8 cellular contexts compared by ENCODE assay signal in the genomic region with DNA sequence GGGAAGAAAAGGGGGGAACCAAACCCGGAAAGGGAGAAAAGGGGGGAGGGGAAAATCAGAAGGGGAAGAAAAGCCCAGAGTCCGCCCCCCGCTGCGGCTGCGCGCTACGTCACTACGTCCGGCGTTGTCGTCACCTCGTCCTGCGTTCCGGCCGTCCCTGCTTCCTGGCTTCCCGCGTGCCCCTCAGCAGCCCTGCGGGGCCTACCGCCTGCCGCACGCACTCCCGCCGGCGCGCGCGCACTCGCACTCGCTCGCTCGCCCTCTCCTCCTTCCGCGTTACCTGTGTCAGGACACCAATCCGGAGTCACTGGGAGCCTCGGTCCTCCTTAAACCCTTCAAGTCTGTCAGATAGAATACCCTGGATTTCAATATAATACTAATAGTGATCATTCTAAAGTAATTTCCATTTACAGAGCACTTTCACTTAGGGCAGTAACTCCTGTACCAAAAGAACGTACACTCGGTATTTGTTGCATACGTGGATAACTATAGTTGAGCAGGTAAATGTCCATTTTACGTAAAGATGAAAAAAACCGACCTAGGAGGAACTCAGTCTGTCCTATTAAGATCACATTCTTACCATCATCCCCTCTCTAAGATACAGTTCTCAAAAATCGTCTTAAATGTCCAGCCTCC. TPM values are rescaled to one million over a fixed set of nuclear protein-coding genes. Genes with fewer than 3 reads are reported as not detected.
A peak's percentile ranks its signal among the peaks of the same experiment; 100 is the strongest.
DNase-seq lines count a peak whose midpoint lies in the region; ATAC-seq and TF ChIP-seq lines count a peak whose summit lies in the region.

A gene (minus strand): TSS at position 113 of the 636 bp plus-strand sequence. CDS start 120,615 bp downstream, outside the sequence.

- H3K27me3 Mint-ChIP-seq in natural killer cell treated with Interleukin-12 subunit alpha and Interleukin-12 subunit beta and Interleukin-15 and Interleukin-18, amount 100 ng/mL, for 72 hours = no peaks in the 10 kb centered on the region

- no peaks in the 10 kb centered on the region for H3K9me3 Mint-ChIP-seq in natural killer cell treated with Interleukin-12 subunit alpha and Interleukin-12 subunit beta and Interleukin-15 and Interleukin-18, amount 100 ng/mL, for 72 hours

- peak; percentile 95 to 96 for ATAC-seq in natural killer cell treated with Interleukin-12 subunit alpha and Interleukin-12 subunit beta and Interleukin-15 and Interleukin-18, amount 100 ng/mL, for 72 hours

- H3K4me1 Mint-ChIP-seq in natural killer cell treated with Interleukin-12 subunit alpha and Interleukin-12 subunit beta and Interleukin-15 and Interleukin-18, amount 100 ng/mL, for 72 hours (ENCODE audit: low read depth in 2 of 2) = peaks cover 37 to 41% of the 10 kb centered on the region in 2 donors

- no peak for TF ChIP-seq CTCF in fibroblast of pulmonary artery (IDR thresholded peaks at IDR 0.05; ENCODE audit: low read length, missing control alignments)

- H3K36me3 ChIP-seq in ES-I3 (ENCODE audit: insufficient read depth, low read length) = no peaks in the 10 kb centered on the region
- H3K36me3 ChIP-seq in HAP-1 (replicated peaks) = no peaks in the 10 kb centered on the region
- H3K36me3 ChIP-seq in MG63 = peaks cover 2% of the 10 kb centered on the region; the same call in 1 of the 2 replicates

- H3K9ac ChIP-seq in ES-I3 (ENCODE audit: low read depth, low read length) = peak within 1 kb of the TSS; percentile 88

- H3K4me3 Mint-ChIP-seq in natural killer cell treated with Interleukin-12 subunit alpha and Interleukin-12 subunit beta and Interleukin-15 and Interleukin-18, amount 100 ng/mL, for 72 hours = peak within 1 kb of the TSS; percentile 95

- in situ Hi-C loops in HAP-1 (cut with MboI; ENCODE audit: low sequenced_read_pairs) = no loop called here

- H3K4me3 ChIP-seq in HAP-1 (peak within 1 kb of the TSS; percentile 50), MG63 (peak within 1 kb of the TSS; percentile 64), fibroblast of pulmonary artery (replicated peaks; ENCODE audit: low read depth, low read length) (peak within 1 kb of the TSS; percentile 75)

- no peaks in the 10 kb centered on the region for H3K36me3 Mint-ChIP-seq in natural killer cell treated with Interleukin-12 subunit alpha and Interleukin-12 subunit beta and Interleukin-15 and Interleukin-18, amount 100 ng/mL, for 72 hours

- peak within 1 kb of the TSS; percentile 100 for H3K27ac Mint-ChIP-seq in natural killer cell treated with Interleukin-12 subunit alpha and Interleukin-12 subunit beta and Interleukin-15 and Interleukin-18, amount 100 ng/mL, for 72 hours

- no peaks in the 10 kb centered on the region for H3K9me3 ChIP-seq in ES-I3 (ENCODE audit: control insufficient read depth, insufficient read depth, low read length)
- H3K9me3 ChIP-seq in HAP-1 = no peaks in the 10 kb centered on the region
- no peaks in the 10 kb centered on the region for H3K9me3 ChIP-seq in MG63

- H3K27me3 ChIP-seq in HAP-1 (ENCODE audit: low read depth) = no peaks in the 10 kb centered on the region
- H3K27me3 ChIP-seq in MG63 = no peaks in the 10 kb centered on the region

- H3K4me1 ChIP-seq in ES-I3 (ENCODE audit: insufficient read depth, low read length) (peaks cover 7% of the 10 kb centered on the region; the same call in 1 of the 2 replicates), HAP-1 (peaks cover 13% of the 10 kb centered on the region)

- DNase-seq in HAP-1 (ENCODE audit: low spot score in 2 of 2) (peak; percentile 92 to 96), MG63 (peak; percentile 96), SHP77 (lab: John Stamatoyannopoulos, UW) (peak; percentile 90 to 95), fibroblast of pulmonary artery (ENCODE audit: low read depth) (peak; percentile 96)
- peak; percentile 92 for DNase-seq in activated effector memory CD4-positive, alpha-beta T cell treated with Interleukin-2 at 50 U/mL for 16 hours
- peak; percentile 97 for DNase-seq in natural killer cell treated with Interleukin-12 subunit alpha and Interleukin-12 subunit beta and Interleukin-15 and Interleukin-18, amount 100 ng/mL, for 72 hours (ENCODE audit: low spot score)
- peak; percentile 93 for DNase-seq in stimulated activated naive CD4-positive, alpha-beta T cell treated with Interleukin-2 at 50 U/mL for 16 hours (lab: John Stamatoyannopoulos, UW)

RNA-seq across cellular contexts. Expression of the gene that starts here (rescaled TPM):
- total RNA-seq in MG63 (2014; rRNA removed; shearing (Covaris generic); ENCODE audit: low replicate concordance) = 8.2 and 8.7 TPM in 2 replicates
- 10 to 100 TPM; 55.4 to 57.2 TPM for total RNA-seq in natural killer cell treated with Interleukin-12 subunit alpha and Interleukin-12 subunit beta and Interleukin-15 and Interleukin-18, amount 100 ng/mL, for 72 hours

Comparison
In these comparisons a context has a peak if more than half of its experiments do, and no peak if none do; other contexts are left out.
1. Peak in every context shown above with its lines: DNase-seq, ATAC-seq and H3K4me3 ChIP-seq.